In genomic region chr17:80223142-80223815, GRCh38 we compare ENCODE assay signal across 23 cellular contexts. TPM values are rescaled to one million over a fixed set of nuclear protein-coding genes. Genes with fewer than 3 reads are reported as not detected.
A peak's percentile ranks its signal among the peaks of the same experiment; 100 is the strongest.
DNase-seq lines count a peak whose midpoint lies in the region; ATAC-seq, FAIRE-seq and TF ChIP-seq lines count a peak whose summit lies in the region.
"Had no signal": no experiment of that assay in that cellular context is flagged by ENCODE, and none has a peak within 500 bp of the region (broad histone marks: within the 10 kb centered on the region; RNA-seq: fewer than 3 reads in every experiment).

No MANE protein-coding gene starts in this region.

- TF ChIP-seq CTCF in astrocyte (IDR thresholded peaks at IDR 0.05; ENCODE audit: insufficient read depth, low read depth, low read length) (no peak), nephron (IDR thresholded peaks at IDR 0.05; ENCODE audit: unreplicated experiment in 3 of 3) (no peak)

- H3K36me3 ChIP-seq in BLaER1: no peaks in the 10 kb centered on the region
- peaks cover 4% of the 10 kb centered on the region for H3K36me3 ChIP-seq in CD4-positive, CD25-positive, alpha-beta regulatory T cell (ENCODE audit: control insufficient read depth, insufficient read depth, low read length)
- no peaks in the 10 kb centered on the region for H3K36me3 ChIP-seq in astrocyte (ENCODE audit: insufficient read depth, low read length)
- H3K36me3 ChIP-seq: neutrophil had no signal

- peak overlapping the region; percentile 69 to 89 (median 82) for H3K4me3 Mint-ChIP-seq in CD4-positive, CD25-positive, alpha-beta regulatory T cell
- peak overlapping the region; percentile 35 for H3K4me3 Mint-ChIP-seq in astrocyte (ENCODE audit: unreplicated experiment)
- peak overlapping the region; percentile 69 to 84 (median 80) for H3K4me3 Mint-ChIP-seq in nephron
- H3K4me3 Mint-ChIP-seq: activated naive CD8-positive, alpha-beta T cell treated with anti-CD3 and anti-CD28 coated beads, Interleukin-2, amount 10 ng/mL, durations not matched to agents 7 days and 5 days had no signal

- H3K27me3 ChIP-seq in BLaER1: peaks cover 24% of the 10 kb centered on the region
- H3K27me3 ChIP-seq in CD4-positive, CD25-positive, alpha-beta regulatory T cell (ENCODE audit: control insufficient read depth, insufficient read depth, low read length): no peaks in the 10 kb centered on the region
- no peaks in the 10 kb centered on the region for H3K27me3 ChIP-seq in astrocyte (ENCODE audit: insufficient read depth, low read length)
- H3K27me3 ChIP-seq: body of pancreas, foreskin keratinocyte, testis had no signal

- H3K27ac Mint-ChIP-seq in CD4-positive, CD25-positive, alpha-beta regulatory T cell: peak overlapping the region in 1 of 3 donors; percentile 14
- H3K27ac Mint-ChIP-seq in astrocyte (ENCODE audit: unreplicated experiment) (no peak overlapping the region), nephron (no peak overlapping the region)
- H3K27ac Mint-ChIP-seq: activated naive CD8-positive, alpha-beta T cell treated with anti-CD3 and anti-CD28 coated beads, Interleukin-2, amount 10 ng/mL, durations not matched to agents 7 days and 5 days had no signal

- peaks cover 11% of the 10 kb centered on the region for H3K36me3 Mint-ChIP-seq in CD4-positive, CD25-positive, alpha-beta regulatory T cell
- peaks cover 10% of the 10 kb centered on the region for H3K36me3 Mint-ChIP-seq in astrocyte (ENCODE audit: low read depth, unreplicated experiment)
- H3K36me3 Mint-ChIP-seq in nephron (ENCODE audit: low read depth): peaks cover 15% of the 10 kb centered on the region
- H3K36me3 Mint-ChIP-seq: activated naive CD8-positive, alpha-beta T cell treated with anti-CD3 and anti-CD28 coated beads, Interleukin-2, amount 10 ng/mL, durations not matched to agents 7 days and 5 days had no signal

- H2AFZ ChIP-seq in astrocyte (ENCODE audit: low read depth, low read length): no peak overlapping the region
- H2AFZ ChIP-seq: GM23248 had no signal

- peaks cover 33% of the 10 kb centered on the region for H4K20me1 ChIP-seq in BLaER1
- peaks cover 6% of the 10 kb centered on the region for H4K20me1 ChIP-seq in astrocyte (ENCODE audit: insufficient read depth, low read length)

- no peak for DNase-seq in CD4-positive, CD25-positive, alpha-beta regulatory T cell
- DNase-seq in astrocyte (ENCODE audit: low read depth): no peak
- no peak for DNase-seq in NCI-H1105 (lab: John Stamatoyannopoulos, UW)
- DNase-seq: activated CD4-positive, alpha-beta T cell treated with anti-CD3 and anti-CD28 coated beads, Interleukin-2, amount 50 U/mL, for 4 hours; activated naive CD8-positive, alpha-beta T cell treated with anti-CD3 and anti-CD28 coated beads, Interleukin-2, amount 10 ng/mL, durations not matched to agents 7 days and 5 days; body of pancreas; foreskin keratinocyte; GM23248; hypothalamus; NCI-H524 treated with DMSO at 0.1 percent for 48 hours; retina; stimulated activated CD4-positive, alpha-beta T cell treated with anti-CD3 and anti-CD28 coated beads, Interleukin-15, amount 100 ng/mL, for 24 hours; SW 1271; testis had no signal

- H3K4me3 ChIP-seq in BLaER1: no peak overlapping the region
- no peak overlapping the region for H3K4me3 ChIP-seq in CD4-positive, CD25-positive, alpha-beta regulatory T cell (ENCODE audit: low read depth, low read length)
- no peak overlapping the region for H3K4me3 ChIP-seq in astrocyte (ENCODE audit: insufficient read depth, low read depth, low read length)
- H3K4me3 ChIP-seq: body of pancreas, coronary artery, GM23248, testis had no signal

- H3K9me3 Mint-ChIP-seq in CD4-positive, CD25-positive, alpha-beta regulatory T cell: no peaks in the 10 kb centered on the region
- no peaks in the 10 kb centered on the region for H3K9me3 Mint-ChIP-seq in astrocyte (ENCODE audit: unreplicated experiment)
- H3K9me3 Mint-ChIP-seq in nephron: no peaks in the 10 kb centered on the region
- H3K9me3 Mint-ChIP-seq: activated naive CD8-positive, alpha-beta T cell treated with anti-CD3 and anti-CD28 coated beads, Interleukin-2, amount 10 ng/mL, durations not matched to agents 7 days and 5 days had no signal

- H3K9me3 ChIP-seq in BLaER1 (no peaks in the 10 kb centered on the region), astrocyte (ENCODE audit: insufficient read depth, low read depth, low read length) (no peaks in the 10 kb centered on the region)
- no peaks in the 10 kb centered on the region for H3K9me3 ChIP-seq in CD4-positive, CD25-positive, alpha-beta regulatory T cell (ENCODE audit: control insufficient read depth in 2 of 2, low read length in 2 of 2)
- H3K9me3 ChIP-seq: body of pancreas, neutrophil, testis had no signal

- no peak for FAIRE-seq in astrocyte (lab: Jason Lieb, UNC)
- FAIRE-seq: endothelial cell of umbilical vein, keratinocyte had no signal

- no peak for ATAC-seq in CD4-positive, CD25-positive, alpha-beta regulatory T cell (ENCODE audit: low read depth in 2 of 2)
- no peak for ATAC-seq in HG03521 (IDR thresholded peaks at IDR 0.05; ENCODE audit: unreplicated experiment)
- ATAC-seq in HG02981 (IDR thresholded peaks at IDR 0.05; ENCODE audit: unreplicated experiment): no peak
- ATAC-seq: body of pancreas, foreskin keratinocyte had no signal

- H3K79me2 ChIP-seq in astrocyte (ENCODE audit: insufficient read depth, low read length): no peaks in the 10 kb centered on the region

- H3K27ac ChIP-seq in BLaER1 (no peak overlapping the region), astrocyte (ENCODE audit: low read depth, low read length) (no peak overlapping the region)
- no peak overlapping the region for H3K27ac ChIP-seq in CD4-positive, CD25-positive, alpha-beta regulatory T cell (ENCODE audit: insufficient read depth, low read length, poor library complexity, severe bottlenecking)
- H3K27ac ChIP-seq: body of pancreas, coronary artery, foreskin keratinocyte, GM23248, neutrophil, testis had no signal

- no peak overlapping the region for H3K9ac ChIP-seq in BLaER1
- no peak overlapping the region for H3K9ac ChIP-seq in astrocyte (ENCODE audit: low read length)
- H3K9ac ChIP-seq: GM23248 had no signal

- no peaks in the 10 kb centered on the region for H3K27me3 Mint-ChIP-seq in CD4-positive, CD25-positive, alpha-beta regulatory T cell
- no peaks in the 10 kb centered on the region for H3K27me3 Mint-ChIP-seq in astrocyte (ENCODE audit: low read depth, unreplicated experiment)
- no peaks in the 10 kb centered on the region for H3K27me3 Mint-ChIP-seq in nephron (ENCODE audit: low read depth)

- peaks cover 40% of the 10 kb centered on the region for H3K4me1 ChIP-seq in BLaER1
- peaks cover 21% of the 10 kb centered on the region for H3K4me1 ChIP-seq in CD4-positive, CD25-positive, alpha-beta regulatory T cell (ENCODE audit: control insufficient read depth, insufficient read depth, low read length, poor library complexity, severe bottlenecking)
- peaks cover 10% of the 10 kb centered on the region for H3K4me1 ChIP-seq in astrocyte (ENCODE audit: insufficient read depth, low read length)
- H3K4me1 ChIP-seq: foreskin keratinocyte had no signal

- peaks cover 0 to 53% (median 19%) of the 10 kb centered on the region in 4 donors for H3K4me1 Mint-ChIP-seq in CD4-positive, CD25-positive, alpha-beta regulatory T cell
- H3K4me1 Mint-ChIP-seq in astrocyte (ENCODE audit: low read depth, unreplicated experiment) (peaks cover 3% of the 10 kb centered on the region), nephron (peaks cover 10% of the 10 kb centered on the region)

- H3K4me2 ChIP-seq in BLaER1 (peak overlapping the region; percentile 27; the same call in 1 of the 2 replicates), astrocyte (ENCODE audit: low read length) (no peak overlapping the region)

RNA-seq across cellular contexts. Expression of gene SLC26A11, which starts 3.1 kb away (rescaled TPM):
- total RNA-seq in CD4-positive, CD25-positive, alpha-beta regulatory T cell: 75.9 TPM
- 10 to 100 TPM in 1 of 4 donors, 1 to 10 TPM in 3; 7.7 to 10.2 (median 8.1) TPM for polyA plus RNA-seq in CD4-positive, CD25-positive, alpha-beta regulatory T cell
- total RNA-seq in astrocyte: 15.3 and 16.1 TPM in 2 replicates

RNA-seq across cellular contexts. Expression of gene SGSH, which starts 3.1 kb away (rescaled TPM):
- 138 TPM for total RNA-seq in CD4-positive, CD25-positive, alpha-beta regulatory T cell
- 10 to 100 TPM; 43.8 to 48.4 (median 46.7) TPM for polyA plus RNA-seq in CD4-positive, CD25-positive, alpha-beta regulatory T cell
- 24.0 and 26.0 TPM in 2 replicates for total RNA-seq in astrocyte

RNA-seq across cellular contexts. Expression of gene RNF213, which starts 37.4 kb away (rescaled TPM):
- total RNA-seq in CD4-positive, CD25-positive, alpha-beta regulatory T cell: 666 TPM
- polyA plus RNA-seq in CD4-positive, CD25-positive, alpha-beta regulatory T cell: 10 to 100 TPM; 27.6 to 33.7 (median 31.2) TPM
- 120 and 129 TPM in 2 replicates for total RNA-seq in astrocyte

RNA-seq across cellular contexts. Expression of gene CARD14, which starts 53.4 kb away (rescaled TPM):
- not detected for total RNA-seq in CD4-positive, CD25-positive, alpha-beta regulatory T cell
- polyA plus RNA-seq in CD4-positive, CD25-positive, alpha-beta regulatory T cell: under 1 TPM in 2 of 4 donors, not detected in 2; 0.12 to 0.48 TPM
- 0.29 TPM in 1 of 2 replicates, not detected in the other for total RNA-seq in astrocyte
- total RNA-seq: activated naive CD8-positive, alpha-beta T cell treated with anti-CD3 and anti-CD28 coated beads, Interleukin-2, amount 10 ng/mL, durations not matched to agents 7 days and 5 days; body of pancreas; endothelial cell of umbilical vein; GM23248; mesenteric fat pad had no signal
- polyA plus RNA-seq: endothelial cell of umbilical vein had no signal
